Comparison of ENCODE assay signal across 15 cellular contexts in genomic region chr4:808860-809570, GRCh38.
"Had no signal": no experiment of that assay in that cellular context is flagged by ENCODE, and none has a peak within 500 bp of the region (broad histone marks: within the 10 kb centered on the region; RNA-seq: fewer than 3 reads in every experiment).

No MANE protein-coding gene starts in this region.

- ATAC-seq: activated CD4-positive, CD25-positive, alpha-beta regulatory T cell treated with anti-CD3 and anti-CD28 coated beads, Interleukin-2, amount 50 U/mL, for 24 hours; activated naive CD4-positive, alpha-beta T cell treated with anti-CD3 and anti-CD28 coated beads, Interleukin-2, amount 50 U/mL, for 72 hours had no signal

- H3K4me3 ChIP-seq: esophagus squamous epithelium, prostate gland, sigmoid colon, upper lobe of left lung had no signal

- H3K4me1 Mint-ChIP-seq: brain, neural crest cell had no signal

- DNase-seq: activated T-cell treated with anti-CD3 and anti-CD28 coated beads, Interleukin-2, amount 50 U/mL, for 1 hour; amniotic stem cell; cerebellar nuclear complex; esophagus squamous epithelium; foreskin fibroblast; glutamatergic neuron; mesenchymal stem cell; sigmoid colon; stimulated activated naive CD4-positive, alpha-beta T cell had no signal

- H3K9me3 ChIP-seq: prostate gland, sigmoid colon had no signal

- H3K36me3 ChIP-seq: esophagus squamous epithelium, prostate gland, sigmoid colon, upper lobe of left lung had no signal

- H3K27me3 ChIP-seq: upper lobe of left lung had no signal

- H3K4me3 Mint-ChIP-seq: neural crest cell had no signal

- H3K4me1 ChIP-seq: prostate gland, sigmoid colon, upper lobe of left lung had no signal

- H3K27ac Mint-ChIP-seq: activated naive CD4-positive, alpha-beta T cell treated with anti-CD3 and anti-CD28 coated beads, Interleukin-2, amount 50 U/mL, for 72 hours had no signal
